Comparison of ENCODE assay signal across 7 cellular contexts in genomic region chr11:61828379-61828628, GRCh38. TPM values are rescaled to one million over a fixed set of nuclear protein-coding genes. Genes with fewer than 3 reads are reported as not detected.
DNase-seq lines count a peak whose midpoint lies in the region; ATAC-seq and TF ChIP-seq lines count a peak whose summit lies in the region.

No MANE protein-coding gene starts in this region.

- H3K4me1 Mint-ChIP-seq in activated B cell treated with CpG ODN at 0.5 μM for 24 hours: peaks cover 29% of the 10 kb centered on the region

- intact Hi-C loops in activated B cell treated with CpG ODN at 0.5 μM for 24 hours (cut with micrococcal nuclease) (loop anchor here (2.0 kb wide), 1 partner anchor 32 kb away; no protein-coding TSS in a partner anchor), posterior cingulate gyrus (cut with DNase I) (no loop called here)

- H3K4me1 ChIP-seq in stomach smooth muscle (ENCODE audit: control insufficient read depth, insufficient read depth, low read length): peaks cover 35% of the 10 kb centered on the region

- ATAC-seq in activated B cell treated with CpG ODN at 0.5 μM for 24 hours (ENCODE audit: low read depth): no peak

- peak overlapping the region; percentile 89 for H3K4me3 Mint-ChIP-seq in activated B cell treated with CpG ODN at 0.5 μM for 24 hours

- POLR2A ChIA-PET in activated B cell treated with CpG ODN at 0.5 μM for 24 hours (lab: Charles Lee): interaction anchor here (0.6 to 3.7 kb wide), 9 partner anchors 10 to 139 kb away, joined by 3 to 61 read pairs (median 3); partner anchors contain the start of genes FADS1, FADS3 and FTH1

- H3K27ac ChIP-seq in stomach smooth muscle (ENCODE audit: low read length): peak overlapping the region; percentile 55

- H3K4me3 ChIP-seq in H7 (ENCODE audit: insufficient read depth, low read depth, low read length) (peak overlapping the region; percentile 97), iPS-11a (ENCODE audit: low read depth, low read length) (peak overlapping the region; percentile 90), stomach smooth muscle (ENCODE audit: low read length in 2 of 2) (peak overlapping the region; percentile 58 to 78)

- DNase-seq in H7 (no peak), activated B cell treated with CpG ODN at 0.5 μM for 24 hours (no peak), NCI-H1048 (lab: John Stamatoyannopoulos, UW) (no peak), midbrain (lab: John Stamatoyannopoulos, UW) (no peak), posterior cingulate gyrus (no peak)

- H3K9me3 ChIP-seq in stomach smooth muscle (ENCODE audit: control insufficient read depth in 2 of 2, low read length in 2 of 2): no peaks in the 10 kb centered on the region

- no peaks in the 10 kb centered on the region for H3K36me3 Mint-ChIP-seq in activated B cell treated with CpG ODN at 0.5 μM for 24 hours (ENCODE audit: low read depth)

- H3K27ac Mint-ChIP-seq in activated B cell treated with CpG ODN at 0.5 μM for 24 hours: peak overlapping the region; percentile 74

- H3K9me3 Mint-ChIP-seq in activated B cell treated with CpG ODN at 0.5 μM for 24 hours: no peaks in the 10 kb centered on the region

- H3K27me3 Mint-ChIP-seq in activated B cell treated with CpG ODN at 0.5 μM for 24 hours: peaks cover 8% of the 10 kb centered on the region

- no peak for TF ChIP-seq CTCF in activated B cell treated with CpG ODN at 0.5 μM for 24 hours (IDR thresholded peaks at IDR 0.05)

- CTCF ChIA-PET in activated B cell treated with CpG ODN at 0.5 μM for 24 hours (lab: Charles Lee): interaction anchor here (1.2 to 4.3 kb wide), 2 partner anchors 12 to 280 kb away, joined by 3 to 32 read pairs; partner anchors contain the start of gene FADS1

- peak overlapping the region; percentile 42 to 63 for H3K9ac ChIP-seq in stomach smooth muscle (ENCODE audit: low read length in 2 of 2)

- H3K27me3 ChIP-seq in H7 (ENCODE audit: control insufficient read depth, insufficient read depth, low read length) (no peaks in the 10 kb centered on the region), stomach smooth muscle (ENCODE audit: control insufficient read depth in 1 of 2, insufficient read depth in 2 of 2, low read length in 2 of 2) (peaks cover 16 to 17% of the 10 kb centered on the region in 2 donors)

- H3K36me3 ChIP-seq in H7 (replicated peaks; ENCODE audit: control insufficient read depth, insufficient read depth, low read length): peaks cover 13% of the 10 kb centered on the region
- H3K36me3 ChIP-seq in stomach smooth muscle (ENCODE audit: control insufficient read depth in 2 of 2, insufficient read depth in 2 of 2, low read length in 2 of 2): no peaks in the 10 kb centered on the region

RNA-seq across cellular contexts. Expression of gene FADS2, which starts 0.2 kb away (rescaled TPM):
- total RNA-seq in H7 (2014; rRNA removed; shearing (Covaris generic)): 176 and 225 TPM in 2 replicates
- 10.9 and 13.4 TPM in 2 replicates for total RNA-seq in activated B cell treated with CpG ODN at 0.5 μM for 24 hours

RNA-seq across cellular contexts. Expression of gene FADS1, which starts 11.5 kb away (rescaled TPM):
- 99.2 and 115 TPM in 2 replicates for total RNA-seq in H7 (2014; rRNA removed; shearing (Covaris generic))
- total RNA-seq in activated B cell treated with CpG ODN at 0.5 μM for 24 hours: 19.6 and 23.3 TPM in 2 replicates

RNA-seq across cellular contexts. Expression of gene FEN1, which starts 35.6 kb away (rescaled TPM):
- 103 and 119 TPM in 2 replicates for total RNA-seq in H7 (2014; rRNA removed; shearing (Covaris generic))
- total RNA-seq in activated B cell treated with CpG ODN at 0.5 μM for 24 hours: 23.9 and 25.4 TPM in 2 replicates

RNA-seq across cellular contexts. Expression of gene TMEM258, which starts 35.9 kb away (rescaled TPM):
- 263 and 296 TPM in 2 replicates for total RNA-seq in H7 (2014; rRNA removed; shearing (Covaris generic))
- total RNA-seq in activated B cell treated with CpG ODN at 0.5 μM for 24 hours: 87.4 and 94.0 TPM in 2 replicates

Comparison
In these comparisons a context has a peak if more than half of its experiments do, and no peak if none do; other contexts are left out.
1. RNA of gene FADS2, which starts 0.2 kb away (total RNA-seq): 176 to 225 TPM in H7; 10.9 to 13.4 TPM in activated B cell treated with CpG ODN at 0.5 μM for 24 hours; every median in the first group is over 10 times any median in the second.
2. Peak in every context shown above with its lines, with median percentiles within 50 percentile points of each other: H3K4me3 ChIP-seq.